ENCODE assay signal across 8 cellular contexts in the genomic region with DNA sequence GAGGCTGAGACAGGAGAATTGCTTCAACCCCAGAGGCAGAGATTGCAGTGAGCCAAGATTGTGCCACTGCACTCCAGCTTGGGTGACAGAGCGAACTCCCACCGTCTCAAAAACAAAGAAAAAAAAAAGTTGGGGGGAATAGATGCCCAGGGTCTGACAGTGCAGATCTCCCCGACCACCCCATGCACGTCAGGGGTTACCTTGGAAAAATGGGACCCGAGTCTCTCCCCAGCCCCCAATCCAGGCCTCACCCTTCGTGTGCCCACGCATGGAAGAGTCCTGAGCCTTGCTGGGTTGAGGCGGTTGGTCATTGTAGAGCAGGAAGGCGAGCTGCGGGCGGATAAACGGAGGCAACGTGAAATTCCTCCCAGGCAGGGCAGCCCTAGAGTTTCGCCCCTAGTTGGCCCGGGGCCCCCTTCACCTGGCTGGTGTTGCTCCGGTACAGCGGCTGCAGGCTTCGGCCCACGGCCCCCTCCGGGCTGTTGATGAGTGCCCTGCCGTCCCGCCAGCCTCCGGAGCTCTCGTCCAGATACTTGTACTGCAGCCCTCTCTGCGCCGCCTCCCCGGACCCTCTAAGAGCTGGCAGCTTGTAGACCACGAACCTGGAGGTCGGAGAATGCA. TPM values are rescaled to one million over a fixed set of nuclear protein-coding genes. Genes with fewer than 3 reads are reported as not detected.
DNase-seq lines count a peak whose midpoint lies in the region; ATAC-seq and TF ChIP-seq lines count a peak whose summit lies in the region.

No MANE protein-coding gene starts in this region.

- TF ChIP-seq EP300 in gastroesophageal sphincter (IDR thresholded peaks at IDR 0.05) (no peak), ovary (IDR thresholded peaks at IDR 0.05) (no peak)

- 11 to 33% methylated on average over 4 to 8 of the region's 29 CpGs for WGBS in gastroesophageal sphincter (ENCODE audit: low coverage in 1 of 2), 2 donors
- WGBS in ovary, 3 donors, result 10 to 15% (median 10%) methylated on average over 23 to 29 of the region's 29 CpGs

- H3K9me3 Mint-ChIP-seq in activated CD4-positive, alpha-beta T cell treated with anti-CD3 and anti-CD28 coated beads, Interleukin-2, amount 10 ng/mL, durations not matched to agents 7 days and 5 days, result peaks cover 9% of the 10 kb centered on the region
- no peaks in the 10 kb centered on the region for H3K9me3 Mint-ChIP-seq in activated T-cell treated with anti-CD3 and anti-CD28 coated beads, Interleukin-2, amount 50 U/mL, for 4 hours

- H3K27ac ChIP-seq in gastroesophageal sphincter (peak overlapping the region; percentile 77 to 91 (median 88)), ovary (peak overlapping the region; percentile 49 to 88)

- intact Hi-C loops in ovary (cut with DNase I), result no loop called here

- H3K36me3 Mint-ChIP-seq in activated CD4-positive, alpha-beta T cell treated with anti-CD3 and anti-CD28 coated beads, Interleukin-2, amount 10 ng/mL, durations not matched to agents 7 days and 5 days (ENCODE audit: low read depth), result peaks cover 22% of the 10 kb centered on the region
- H3K36me3 Mint-ChIP-seq in activated T-cell treated with anti-CD3 and anti-CD28 coated beads, Interleukin-2, amount 50 U/mL, for 4 hours (ENCODE audit: insufficient read depth), result peaks cover 4% of the 10 kb centered on the region

- TF ChIP-seq CTCF in gastroesophageal sphincter (IDR thresholded peaks at IDR 0.05) (no peak), ovary (IDR thresholded peaks at IDR 0.05) (no peak)

- H3K4me1 Mint-ChIP-seq in activated CD4-positive, alpha-beta T cell treated with anti-CD3 and anti-CD28 coated beads, Interleukin-2, amount 10 ng/mL, durations not matched to agents 7 days and 5 days, result peaks cover 31% of the 10 kb centered on the region
- peaks cover 21% of the 10 kb centered on the region for H3K4me1 Mint-ChIP-seq in activated T-cell treated with anti-CD3 and anti-CD28 coated beads, Interleukin-2, amount 50 U/mL, for 4 hours (ENCODE audit: low read depth)

- POLR2A ChIA-PET in activated CD4-positive, alpha-beta T cell treated with anti-CD3 and anti-CD28 coated beads, Interleukin-2, amount 10 ng/mL, durations not matched to agents 7 days and 5 days (lab: Charles Lee), result no interaction called here

- peak overlapping the region; percentile 90 for H3K27ac Mint-ChIP-seq in activated CD4-positive, alpha-beta T cell treated with anti-CD3 and anti-CD28 coated beads, Interleukin-2, amount 10 ng/mL, durations not matched to agents 7 days and 5 days

- H3K27me3 ChIP-seq in gastroesophageal sphincter (peaks cover 24% of the 10 kb centered on the region), ovary (no peaks in the 10 kb centered on the region)

- no peak for DNase-seq in activated CD4-positive, alpha-beta T cell treated with anti-CD3 and anti-CD28 coated beads, Interleukin-2, amount 10 ng/mL, durations not matched to agents 7 days and 5 days
- no peak for DNase-seq in activated CD4-positive, alpha-beta T cell treated with anti-CD3 and anti-CD28 coated beads, Interleukin-2, amount 50 U/mL, for 4 hours
- DNase-seq in activated T-cell treated with anti-CD3 and anti-CD28 coated beads, Interleukin-2, amount 50 U/mL, for 4 hours, result no peak
- peak in 3 of 5 donors; percentile 42 to 66 (median 61) for DNase-seq in ovary
- DNase-seq in NCI-H2081 treated with DMSO at 0.1 percent for 48 hours (lab: John Stamatoyannopoulos, UW), result no peak

- peak overlapping the region; percentile 60 to 77 for H3K4me3 ChIP-seq in gastroesophageal sphincter
- peak overlapping the region; percentile 86 for H3K4me3 ChIP-seq in ovary

- ATAC-seq in HG03135 (IDR thresholded peaks at IDR 0.05; ENCODE audit: unreplicated experiment), result peak; percentile 23
- peak; percentile 1 to 4 for ATAC-seq in activated T-cell treated with anti-CD3 and anti-CD28 coated beads, Interleukin-2, amount 50 U/mL, for 4 hours
- ATAC-seq in gastroesophageal sphincter, result peak; percentile 44
- no peak for ATAC-seq in HG03025 (IDR thresholded peaks at IDR 0.05; ENCODE audit: low FRiP score, unreplicated experiment)

- H3K27me3 Mint-ChIP-seq in activated CD4-positive, alpha-beta T cell treated with anti-CD3 and anti-CD28 coated beads, Interleukin-2, amount 10 ng/mL, durations not matched to agents 7 days and 5 days, result no peaks in the 10 kb centered on the region
- no peaks in the 10 kb centered on the region for H3K27me3 Mint-ChIP-seq in activated T-cell treated with anti-CD3 and anti-CD28 coated beads, Interleukin-2, amount 50 U/mL, for 4 hours (ENCODE audit: low read depth)

- peaks cover 0 to 35% (median 13%) of the 10 kb centered on the region in 3 donors for H3K4me1 ChIP-seq in gastroesophageal sphincter
- peaks cover 2% of the 10 kb centered on the region for H3K4me1 ChIP-seq in ovary (ENCODE audit: insufficient read depth)

- peaks cover 0 to 12% (median 0%) of the 10 kb centered on the region in 3 donors for H3K9me3 ChIP-seq in gastroesophageal sphincter
- H3K9me3 ChIP-seq in ovary, result no peaks in the 10 kb centered on the region

- TF ChIP-seq POLR2A in gastroesophageal sphincter (IDR thresholded peaks at IDR 0.05) (no peak), ovary (IDR thresholded peaks at IDR 0.05) (no peak)

- peaks cover 0 to 41% of the 10 kb centered on the region in 2 donors for H3K36me3 ChIP-seq in gastroesophageal sphincter
- H3K36me3 ChIP-seq in ovary, result no peaks in the 10 kb centered on the region

- peak overlapping the region; percentile 79 for H3K4me3 Mint-ChIP-seq in activated CD4-positive, alpha-beta T cell treated with anti-CD3 and anti-CD28 coated beads, Interleukin-2, amount 10 ng/mL, durations not matched to agents 7 days and 5 days
- H3K4me3 Mint-ChIP-seq in activated T-cell treated with anti-CD3 and anti-CD28 coated beads, Interleukin-2, amount 50 U/mL, for 4 hours, result peak overlapping the region; percentile 86

- CTCF ChIA-PET in activated CD4-positive, alpha-beta T cell treated with anti-CD3 and anti-CD28 coated beads, Interleukin-2, amount 10 ng/mL, durations not matched to agents 7 days and 5 days (lab: Charles Lee), result interaction anchor here (0.6 to 1.9 kb wide), 10 partner anchors 10 to 149 kb away, joined by 3 to 8 read pairs (median 4); a partner anchor contains a TSS

RNA-seq across cellular contexts. Expression of a gene that starts 0.6 kb away (rescaled TPM):
- 10 to 100 TPM; 28.8 to 30.0 TPM for total RNA-seq in activated CD4-positive, alpha-beta T cell treated with anti-CD3 and anti-CD28 coated beads, Interleukin-2, amount 10 ng/mL, durations not matched to agents 7 days and 5 days
- 10 to 100 TPM; 14.3 to 19.5 (median 15.9) TPM for total RNA-seq in activated T-cell treated with anti-CD3 and anti-CD28 coated beads, Interleukin-2, amount 50 U/mL, for 4 hours
- total RNA-seq in gastroesophageal sphincter (10 to 100 TPM; 22.3 to 37.1 (median 32.9) TPM), ovary (10 to 100 TPM; 20.9 to 35.8 (median 26.5) TPM)
- polyA plus RNA-seq in ovary, result 10 to 100 TPM; 43.1 to 54.2 TPM

RNA-seq across cellular contexts. Expression of a gene that starts 6.3 kb away (rescaled TPM):
- under 1 TPM in 1 of 2 experiments, not detected in 1; 0.20 TPM for total RNA-seq in activated CD4-positive, alpha-beta T cell treated with anti-CD3 and anti-CD28 coated beads, Interleukin-2, amount 10 ng/mL, durations not matched to agents 7 days and 5 days
- total RNA-seq in activated T-cell treated with anti-CD3 and anti-CD28 coated beads, Interleukin-2, amount 50 U/mL, for 4 hours, result under 1 TPM; 0.55 to 0.92 (median 0.68) TPM
- total RNA-seq in gastroesophageal sphincter, result not detected
- total RNA-seq in ovary, result under 1 TPM in 1 of 7 donors, not detected in 6; 0.13 TPM
- not detected for polyA plus RNA-seq in ovary

RNA-seq across cellular contexts. Expression of a gene that starts 10.3 kb away (rescaled TPM):
- 10 to 100 TPM; 35.4 to 41.7 TPM for total RNA-seq in activated CD4-positive, alpha-beta T cell treated with anti-CD3 and anti-CD28 coated beads, Interleukin-2, amount 10 ng/mL, durations not matched to agents 7 days and 5 days
- total RNA-seq in activated T-cell treated with anti-CD3 and anti-CD28 coated beads, Interleukin-2, amount 50 U/mL, for 4 hours, result 10 to 100 TPM; 60.1 to 85.8 (median 72.8) TPM
- 10 to 100 TPM; 46.7 to 87.6 (median 56.3) TPM for total RNA-seq in gastroesophageal sphincter
- total RNA-seq in ovary, result 10 to 100 TPM; 17.7 to 36.3 (median 28.4) TPM
- 10 to 100 TPM; 11.9 to 35.3 TPM for polyA plus RNA-seq in ovary

RNA-seq across cellular contexts. Expression of a gene that starts 38.4 kb away (rescaled TPM):
- 1 to 10 TPM; 3.2 to 4.5 TPM for total RNA-seq in activated CD4-positive, alpha-beta T cell treated with anti-CD3 and anti-CD28 coated beads, Interleukin-2, amount 10 ng/mL, durations not matched to agents 7 days and 5 days
- total RNA-seq in activated T-cell treated with anti-CD3 and anti-CD28 coated beads, Interleukin-2, amount 50 U/mL, for 4 hours, result under 1 TPM; 0.53 to 0.91 (median 0.87) TPM
- total RNA-seq in gastroesophageal sphincter, result under 1 TPM in 1 of 4 donors, not detected in 3; 0.62 TPM
- total RNA-seq in ovary, result 1 to 10 TPM in 1 of 7 donors, under 1 TPM in 4, not detected in 2; 0.23 to 1.6 (median 0.56) TPM
- polyA plus RNA-seq in ovary, result under 1 TPM; 0.17 to 0.20 TPM

RNA-seq across cellular contexts. Expression of a gene that starts 42.3 kb away (rescaled TPM):
- under 1 TPM; 0.35 to 0.67 TPM for total RNA-seq in activated CD4-positive, alpha-beta T cell treated with anti-CD3 and anti-CD28 coated beads, Interleukin-2, amount 10 ng/mL, durations not matched to agents 7 days and 5 days
- total RNA-seq in activated T-cell treated with anti-CD3 and anti-CD28 coated beads, Interleukin-2, amount 50 U/mL, for 4 hours, result 1 to 10 TPM in 1 of 3 donors, under 1 TPM in 2; 0.37 to 1.0 (median 0.38) TPM
- total RNA-seq in gastroesophageal sphincter, result 1 to 10 TPM in 1 of 4 donors, under 1 TPM in 1, not detected in 2; 0.15 to 1.5 TPM
- 1 to 10 TPM in 4 of 7 donors, under 1 TPM in 3; 0.25 to 1.4 (median 1.1) TPM for total RNA-seq in ovary
- polyA plus RNA-seq in ovary, result 1 to 10 TPM in 1 of 2 donors, under 1 TPM in 1; 0.40 to 2.4 TPM

Comparison
In these comparisons a context has a peak if more than half of its experiments do, and no peak if none do; other contexts are left out.
1. DNase-seq: peak in ovary (3 of 5); none in activated CD4-positive, alpha-beta T cell treated with anti-CD3 and anti-CD28 coated beads, Interleukin-2, amount 10 ng/mL, durations not matched to agents 7 days and 5 days (single experiment), activated CD4-positive, alpha-beta T cell treated with anti-CD3 and anti-CD28 coated beads, Interleukin-2, amount 50 U/mL, for 4 hours (0 of 2), activated T-cell treated with anti-CD3 and anti-CD28 coated beads, Interleukin-2, amount 50 U/mL, for 4 hours (single experiment) and NCI-H2081 treated with DMSO at 0.1 percent for 48 hours (single experiment).